In genomic region chr7:5228066-5228465, GRCh38 we compare ENCODE assay signal across 23 cellular contexts.
"Had no signal": no experiment of that assay in that cellular context is flagged by ENCODE, and none has a peak within 500 bp of the region (broad histone marks: within the 10 kb centered on the region; RNA-seq: fewer than 3 reads in every experiment).

No MANE protein-coding gene starts in this region.

- H3K27me3 ChIP-seq: dorsolateral prefrontal cortex, left lung, neutrophil, right lobe of liver, stomach, transverse colon had no signal

- H3K27ac ChIP-seq: dorsolateral prefrontal cortex, left lung, neutrophil, right lobe of liver, stomach, thoracic aorta, transverse colon had no signal

- FAIRE-seq: islet of Langerhans had no signal

- H3K4me3 ChIP-seq: dorsolateral prefrontal cortex, left lung, right lobe of liver, stomach, thoracic aorta, transverse colon had no signal

- DNase-seq: cortex of kidney; effector CD8-positive, alpha-beta T cell; foreskin melanocyte; head of caudate nucleus; hypothalamus; left lung; mammary epithelial cell; naive thymus-derived CD4-positive, alpha-beta T cell; nephron progenitor cell; stimulated activated CD4-positive, alpha-beta T cell treated with anti-CD3 and anti-CD28 coated beads, Interleukin-15, amount 100 ng/mL, for 24 hours; stimulated activated CD4-positive, alpha-beta T cell treated with anti-CD3 and anti-CD28 coated beads, Interleukin-1b, Interleukin-23, amount 100 ng/mL, for 48 hours; stimulated activated CD4-positive, alpha-beta T cell treated with anti-CD3 and anti-CD28 coated beads, Interleukin-4, amount 100 ng/mL, for 4 hours; stimulated activated naive CD4-positive, alpha-beta T cell; stomach; substantia nigra; transverse colon had no signal

- H3K4me1 ChIP-seq: right lobe of liver had no signal

- H3K4me3 Mint-ChIP-seq: central memory CD8-positive, alpha-beta T cell; naive thymus-derived CD4-positive, alpha-beta T cell; nephron progenitor cell had no signal

- H3K9me3 Mint-ChIP-seq: central memory CD8-positive, alpha-beta T cell; naive thymus-derived CD4-positive, alpha-beta T cell; nephron progenitor cell had no signal

- ATAC-seq: left lung; naive thymus-derived CD4-positive, alpha-beta T cell; right lobe of liver had no signal

- H3K9me3 ChIP-seq: left lung, neutrophil, right lobe of liver, stomach, thoracic aorta, transverse colon had no signal

- H3K27me3 Mint-ChIP-seq: central memory CD8-positive, alpha-beta T cell; naive thymus-derived CD4-positive, alpha-beta T cell; progenitor cell of endocrine pancreas had no signal

- H3K27ac Mint-ChIP-seq: nephron progenitor cell, progenitor cell of endocrine pancreas had no signal
